In genomic region chr3:23242106-23242505, GRCh38 we compare ENCODE assay signal across 19 cellular contexts. TPM values are rescaled to one million over a fixed set of nuclear protein-coding genes. Genes with fewer than 3 reads are reported as not detected.
DNase-seq lines count a peak whose midpoint lies in the region; ATAC-seq and TF ChIP-seq lines count a peak whose summit lies in the region.
"Had no signal": no experiment of that assay in that cellular context is flagged by ENCODE, and none has a peak within 500 bp of the region (broad histone marks: within the 10 kb centered on the region; RNA-seq: fewer than 3 reads in every experiment).

No MANE protein-coding gene starts in this region.

- POLR2A ChIA-PET in HEK293 (lab: Yijun Ruan, JAX) (no interaction called here), RWPE1 (lab: Yijun Ruan, JAX; ENCODE audit: low non-redundant PET) (no interaction called here)

- H3K4me1 ChIP-seq in HEK293 (ENCODE audit: control insufficient read depth, insufficient read depth, low read length): peaks cover 8% of the 10 kb centered on the region

- TF ChIP-seq CTCF in HEK293 (tag by site-specific recombination; IDR thresholded peaks at IDR 0.05): no peak
- no peak for TF ChIP-seq CTCF in RWPE1 (conservative IDR thresholded peaks at IDR 0.05; ENCODE audit: low read depth)

- H3K27ac ChIP-seq in HEK293 (ENCODE audit: extremely low read depth, low read depth, low read length): no peak overlapping the region
- no peak overlapping the region for H3K27ac ChIP-seq in RWPE1
- peak overlapping the region; percentile 65 for H3K27ac ChIP-seq in cingulate gyrus (ENCODE audit: low read depth, low read length)
- peak overlapping the region; percentile 84 for H3K27ac ChIP-seq in temporal lobe (ENCODE audit: low read depth, low read length)
- H3K27ac ChIP-seq: C4-2B had no signal

- DNase-seq in RWPE1 (ENCODE audit: low spot score) (peak; percentile 16), COLO668 (lab: John Stamatoyannopoulos, UW; ENCODE audit: unreplicated experiment) (no peak), posterior vena cava (ENCODE audit: low spot score) (no peak)
- DNase-seq: AML-193, DND-41, H7, NCI-H1105 treated with DMSO at 0.1 percent for 48 hours, NCI-H1694 treated with DMSO at 0.1 percent for 48 hours, NCI-H510A, NCI-H82, OCI-M1, RPMI8226 had no signal

- H3K4me3 ChIP-seq in HEK293 (ENCODE audit: low read depth, low read length): no peak overlapping the region
- H3K4me3 ChIP-seq: K562 had no signal

- H3K36me3 ChIP-seq in HEK293 (ENCODE audit: control insufficient read depth in 2 of 2, insufficient read depth in 1 of 2, low read length in 2 of 2): no peaks in the 10 kb centered on the region

- no peak for ATAC-seq in HG03175 (IDR thresholded peaks at IDR 0.05; ENCODE audit: unreplicated experiment)
- ATAC-seq: K562 had no signal

- CTCF ChIA-PET in HEK293 (lab: Yijun Ruan, JAX) (interaction anchor here (0.7 kb wide), 1 partner anchor 365 kb away, joined by 3 read pairs; no protein-coding TSS in a partner anchor), RWPE1 (lab: Yijun Ruan, JAX) (no interaction called here)

- intact Hi-C loops in posterior vena cava (cut with DNase I): no loop called here

- no peaks in the 10 kb centered on the region for H3K9me3 ChIP-seq in HEK293 (ENCODE audit: control insufficient read depth, insufficient read depth, low read depth, low read length)

TF ChIP-seq in HEK293, 187 proteins besides CTCF, POLR2A, EP300 and RAD21:
- TF ChIP-seq ZNF266 (tag by site-specific recombination; IDR thresholded peaks at IDR 0.05; ENCODE audit: low read depth) (no peak), ZFP3 (tag by site-specific recombination; IDR thresholded peaks at IDR 0.05; ENCODE audit: low read depth) (no peak), ZNF140 (tag by site-specific recombination; IDR thresholded peaks at IDR 0.05) (no peak), GLIS1 (tag by site-specific recombination; IDR thresholded peaks at IDR 0.05) (no peak), ZNF121 (tag by site-specific recombination; IDR thresholded peaks at IDR 0.05) (peak; percentile 38; the same call in 1 of the 2 replicates)
TF ChIP-seq in HEK293: peak in this region for 1.

RNA-seq across cellular contexts. Expression of gene UBE2E2, which starts 39.0 kb away (rescaled TPM):
- 81.9 TPM for total RNA-seq in temporal lobe
- total RNA-seq in posterior vena cava: 10 to 100 TPM; 61.1 to 65.5 TPM
- total RNA-seq: G401 had no signal

Comparison
In these comparisons a context has a peak if more than half of its experiments do, and no peak if none do; other contexts are left out.
1. H3K27ac ChIP-seq: peak in cingulate gyrus (single experiment) and temporal lobe (single experiment); none in HEK293 (single experiment) and RWPE1 (single experiment).